Comparison of ENCODE assay signal across 32 cellular contexts in the genomic region with DNA sequence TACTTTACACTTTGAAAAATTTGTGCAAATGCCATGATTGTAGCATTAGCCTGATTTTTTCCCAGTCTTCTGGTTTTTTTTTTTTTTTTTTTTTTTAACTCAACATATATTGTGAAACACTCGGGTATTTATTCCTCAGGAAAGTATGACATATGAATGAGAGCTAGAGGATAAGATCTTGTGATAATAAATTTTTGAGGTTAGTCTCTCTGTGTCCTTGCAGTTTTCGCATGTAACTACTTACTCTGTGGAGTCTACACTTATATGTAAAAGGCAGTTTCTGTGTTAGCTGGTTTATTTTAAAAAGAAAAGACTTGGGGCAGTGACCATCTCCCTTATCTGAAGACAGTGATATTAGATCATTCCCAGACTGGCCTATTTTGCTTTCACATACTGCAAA.
"Had no signal": no experiment of that assay in that cellular context is flagged by ENCODE, and none has a peak within 500 bp of the region (broad histone marks: within the 10 kb centered on the region; RNA-seq: fewer than 3 reads in every experiment).

No MANE protein-coding gene starts in this region.

- H3K4me1 Mint-ChIP-seq: activated naive CD8-positive, alpha-beta T cell treated with anti-CD3 and anti-CD28 coated beads for 36 hours; activated T-helper 17 cell treated with anti-CD3 and anti-CD28 coated beads, Interleukin-2, amount 50 U/mL, for 72 hours; central memory CD8-positive, alpha-beta T cell had no signal

- DNase-seq: activated CD4-positive, alpha-beta T cell treated with anti-CD3 and anti-CD28 coated beads for 1 hour; activated CD4-positive, alpha-beta T cell treated with anti-CD3 and anti-CD28 coated beads for 48 hours; activated CD4-positive, alpha-beta T cell treated with anti-CD3 and anti-CD28 coated beads, Interleukin-2, amount 50 U/mL, for 4 hours; activated CD4-positive, CD25-positive, alpha-beta regulatory T cell; activated CD8-positive, alpha-beta T cell treated with anti-CD3 and anti-CD28 coated beads for 36 hours; activated effector memory CD4-positive, alpha-beta T cell treated with anti-CD3 and anti-CD28 coated beads, Interleukin-2, amount 50 U/mL, for 16 hours; activated naive CD4-positive, alpha-beta T cell; activated naive CD4-positive, alpha-beta T cell treated with anti-CD3 and anti-CD28 coated beads, Interleukin-2, amount 50 U/mL, for 16 hours; activated naive CD8-positive, alpha-beta T cell treated with anti-CD3 and anti-CD28 coated beads for 36 hours; activated T-cell treated with anti-CD3 and anti-CD28 coated beads, Interleukin-2, amount 50 U/mL, for 1 hour; activated T-cell treated with anti-CD3 and anti-CD28 coated beads, Interleukin-2, amount 50 U/mL, for 72 hours; amygdala; Kasumi-1; KG1; MM.1S; MV-4-11; NCI-H1092; NCI-H1436 treated with DMSO at 0.1 percent for 48 hours; NCI-H1694 treated with DMSO at 0.1 percent for 48 hours; NCI-H2029; NCI-H345; NCI-H526; NCI-H748 treated with DMSO at 0.1 percent for 48 hours; OCI-M1; SHP77 treated with DMSO at 0.1 percent for 48 hours; T1000; WERI-Rb-1 had no signal

- H3K36me3 Mint-ChIP-seq: activated naive CD8-positive, alpha-beta T cell treated with anti-CD3 and anti-CD28 coated beads for 36 hours had no signal

- H3K36me3 ChIP-seq: ascending aorta, cardiac muscle cell, SJSA1, WERI-Rb-1 had no signal

- H3K9me3 Mint-ChIP-seq: activated naive CD8-positive, alpha-beta T cell treated with anti-CD3 and anti-CD28 coated beads for 36 hours had no signal

- H3K27me3 Mint-ChIP-seq: activated CD8-positive, alpha-beta T cell treated with anti-CD3 and anti-CD28 coated beads for 36 hours; activated naive CD8-positive, alpha-beta T cell treated with anti-CD3 and anti-CD28 coated beads for 36 hours; activated T-helper 17 cell treated with anti-CD3 and anti-CD28 coated beads, Interleukin-2, amount 50 U/mL, for 72 hours; central memory CD8-positive, alpha-beta T cell had no signal

- H3K27ac Mint-ChIP-seq: activated CD8-positive, alpha-beta T cell treated with anti-CD3 and anti-CD28 coated beads for 36 hours; activated naive CD8-positive, alpha-beta T cell treated with anti-CD3 and anti-CD28 coated beads for 36 hours; activated T-cell treated with anti-CD3 and anti-CD28 coated beads, Interleukin-2, amount 50 U/mL, for 72 hours; activated T-helper 17 cell treated with anti-CD3 and anti-CD28 coated beads, Interleukin-2, amount 50 U/mL, for 72 hours had no signal

- H3K4me3 ChIP-seq: ascending aorta, cardiac muscle cell, SJSA1 had no signal

- H3K27ac ChIP-seq: ascending aorta, cardiac muscle cell, SJSA1, WERI-Rb-1 had no signal

- H3K9me3 ChIP-seq: ascending aorta had no signal

- H3K4me3 Mint-ChIP-seq: activated CD8-positive, alpha-beta T cell treated with anti-CD3 and anti-CD28 coated beads for 36 hours; activated naive CD8-positive, alpha-beta T cell treated with anti-CD3 and anti-CD28 coated beads for 36 hours; activated T-cell treated with anti-CD3 and anti-CD28 coated beads, Interleukin-2, amount 50 U/mL, for 72 hours; activated T-helper 17 cell treated with anti-CD3 and anti-CD28 coated beads, Interleukin-2, amount 50 U/mL, for 72 hours; central memory CD8-positive, alpha-beta T cell had no signal

- H3K27me3 ChIP-seq: ascending aorta, cardiac muscle cell, SJSA1 had no signal

- H3K4me1 ChIP-seq: ascending aorta, SJSA1 had no signal
